Comparison of ENCODE assay signal across 9 cellular contexts in the genomic region with DNA sequence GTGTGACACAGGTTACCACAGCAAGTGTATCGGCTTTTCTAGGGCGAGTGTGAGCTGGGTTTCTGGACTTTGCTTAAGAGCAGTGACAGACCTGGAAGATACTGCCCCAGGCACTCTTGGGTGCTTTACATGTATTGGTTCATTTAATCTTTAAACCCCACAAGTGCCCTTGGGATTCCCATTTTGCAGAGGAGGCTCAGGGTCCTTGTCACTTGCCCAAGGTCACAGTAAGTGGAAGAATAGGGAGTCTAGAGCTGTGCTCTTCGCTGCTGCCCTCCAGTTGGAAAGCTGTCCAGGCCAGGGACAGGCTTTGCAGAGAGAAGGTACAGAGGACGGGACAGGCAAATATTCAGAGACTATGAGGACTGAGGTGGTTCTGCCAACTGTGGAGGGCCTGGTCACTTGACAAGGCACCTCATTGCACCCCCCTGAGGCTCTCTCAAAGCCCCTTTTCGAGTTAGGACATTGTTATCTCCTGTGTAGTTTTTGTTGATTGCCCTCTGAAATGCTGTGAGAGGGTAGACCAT. TPM values are rescaled to one million over a fixed set of nuclear protein-coding genes. Genes with fewer than 3 reads are reported as not detected.
DNase-seq lines count a peak whose midpoint lies in the region; ATAC-seq and TF ChIP-seq lines count a peak whose summit lies in the region.
"Had no signal": no experiment of that assay in that cellular context is flagged by ENCODE, and none has a peak within 500 bp of the region (broad histone marks: within the 10 kb centered on the region; RNA-seq: fewer than 3 reads in every experiment).

No MANE protein-coding gene starts in this region.

- peak overlapping the region; percentile 76 for H3K27ac ChIP-seq in HCT116 (ENCODE audit: low read depth, low read length)
- peak overlapping the region; percentile 77 for H3K27ac ChIP-seq in stomach smooth muscle (ENCODE audit: low read length)
- no peak overlapping the region for H3K27ac ChIP-seq in GM23248

- no peak for ATAC-seq in HCT116
- no peak for ATAC-seq in T-helper 17 cell

- WGBS in GM23248 (ENCODE audit: low coverage in 1 of 2, low lambda C conversion rate in 2 of 2, missing lambda C conversion rate in 2 of 2), 2 experiments, result 87 to 91% methylated on average over 5 of the region's 5 CpGs

- H3K4me3 Mint-ChIP-seq in T-helper 17 cell, result no peak overlapping the region
- H3K4me3 Mint-ChIP-seq in glutamatergic neuron (ENCODE audit: unreplicated experiment), result no peak overlapping the region

- CTCF ChIA-PET in HCT116 (lab: Charles Lee), result interaction anchor here (2.5 kb wide), 1 partner anchor 22 kb away, joined by 10 read pairs; no protein-coding TSS in a partner anchor

- H3K9me3 Mint-ChIP-seq in glutamatergic neuron (ENCODE audit: unreplicated experiment), result no peaks in the 10 kb centered on the region

- in situ Hi-C loops in GM23248 (cut with MboI), result no loop called here

- 0 out of 2 replicates have a peak overlapping the region, but pooled peaks have one; percentile 47 for H3K9ac ChIP-seq in HCT116 (ENCODE audit: low read length)
- H3K9ac ChIP-seq in stomach smooth muscle (ENCODE audit: low read length in 2 of 2), result no peak overlapping the region
- H3K9ac ChIP-seq in GM23248, result no peak overlapping the region

- peaks cover 2% of the 10 kb centered on the region for H3K36me3 Mint-ChIP-seq in T-helper 17 cell (ENCODE audit: low read depth)
- H3K36me3 Mint-ChIP-seq in glutamatergic neuron (ENCODE audit: unreplicated experiment), result no peaks in the 10 kb centered on the region

- intact Hi-C loops in HCT116 (cut with micrococcal nuclease), result no loop called here

- no peak overlapping the region for H2AFZ ChIP-seq in HCT116 (ENCODE audit: low read depth, low read length, poor library complexity, severe bottlenecking)
- no peak overlapping the region for H2AFZ ChIP-seq in GM23248

- peaks cover 82% of the 10 kb centered on the region for H3K79me2 ChIP-seq in HCT116 (ENCODE audit: insufficient read depth, low read length)
- peaks cover 63% of the 10 kb centered on the region for H3K79me2 ChIP-seq in GM23248 (ENCODE audit: insufficient read depth)

- no peak overlapping the region for H3K4me3 ChIP-seq in HCT116 (replicated peaks in 1 of 2; ENCODE audit: low read depth in 1 of 2, low read length in 2 of 2)
- H3K4me3 ChIP-seq in stomach smooth muscle (ENCODE audit: low read length in 2 of 2), result no peak overlapping the region
- H3K4me3 ChIP-seq in GM23248, result no peak overlapping the region

- H3K27me3 Mint-ChIP-seq in T-helper 17 cell, result no peaks in the 10 kb centered on the region
- no peaks in the 10 kb centered on the region for H3K27me3 Mint-ChIP-seq in glutamatergic neuron (ENCODE audit: unreplicated experiment)

- no peak for DNase-seq in HCT116 (ENCODE audit: low read depth, low spot score)
- no peak for DNase-seq in T-helper 17 cell
- no peak for DNase-seq in glutamatergic neuron
- no peak for DNase-seq in NCI-H1092 (lab: John Stamatoyannopoulos, UW)
- no peak for DNase-seq in 8988T
- DNase-seq in GM23248, result no peak
- DNase-seq: NCI-H2171 treated with DMSO at 0.1 percent for 48 hours; stimulated activated CD4-positive, alpha-beta T cell treated with anti-CD3 and anti-CD28 coated beads, Interleukin-15, amount 100 ng/mL, for 24 hours had no signal

- no peak for TF ChIP-seq RAD21 in HCT116 (IDR thresholded peaks at IDR 0.05; ENCODE audit: low read depth)

- H3K27me3 ChIP-seq in HCT116 (ENCODE audit: insufficient read depth, low read length), result no peaks in the 10 kb centered on the region
- H3K27me3 ChIP-seq in stomach smooth muscle (ENCODE audit: control insufficient read depth in 1 of 2, insufficient read depth in 2 of 2, low read length in 2 of 2), result no peaks in the 10 kb centered on the region
- H3K27me3 ChIP-seq in GM23248 (replicated peaks; ENCODE audit: insufficient read depth), result no peaks in the 10 kb centered on the region

- H3K9me3 ChIP-seq in HCT116 (ENCODE audit: control insufficient read depth in 1 of 2, insufficient read depth in 1 of 2, low read depth in 1 of 2, low read length in 2 of 2) (no peaks in the 10 kb centered on the region), T-helper 17 cell (ENCODE audit: control insufficient read depth, low read length, poor library complexity, severe bottlenecking) (no peaks in the 10 kb centered on the region), stomach smooth muscle (ENCODE audit: control insufficient read depth in 2 of 2, low read length in 2 of 2) (no peaks in the 10 kb centered on the region), GM23248 (ENCODE audit: low read depth) (no peaks in the 10 kb centered on the region)

- H3K4me1 Mint-ChIP-seq in T-helper 17 cell (peaks cover 37% of the 10 kb centered on the region), glutamatergic neuron (ENCODE audit: low read depth, unreplicated experiment) (peaks cover 14% of the 10 kb centered on the region)

- H4K20me1 ChIP-seq in HCT116 (ENCODE audit: insufficient read depth) (peaks cover 13% of the 10 kb centered on the region; the same call in 1 of the 2 replicates), GM23248 (ENCODE audit: insufficient read depth) (no peaks in the 10 kb centered on the region)

- RAD21 ChIA-PET in HCT116 (lab: Charles Lee; ENCODE audit: low non-redundant PET in 1 of 2, low total read pairs in 2 of 2, uncharacterized antibody in 2 of 2, unreplicated experiment in 2 of 2), result no interaction called here

- peaks cover 23% of the 10 kb centered on the region for H3F3A ChIP-seq in GM23248 (ENCODE audit: insufficient read depth)

- H3K9me2 ChIP-seq in HCT116 (ENCODE audit: insufficient read depth), result no peaks in the 10 kb centered on the region
- no peaks in the 10 kb centered on the region for H3K9me2 ChIP-seq in GM23248 (ENCODE audit: insufficient read depth)

- peak overlapping the region; percentile 96 for H3K27ac Mint-ChIP-seq in T-helper 17 cell
- peak overlapping the region; percentile 72 for H3K27ac Mint-ChIP-seq in glutamatergic neuron (ENCODE audit: unreplicated experiment)

- H3K4me2 ChIP-seq in HCT116 (ENCODE audit: low read length), result peak overlapping the region; percentile 62
- H3K4me2 ChIP-seq in GM23248 (ENCODE audit: unreplicated experiment), result no peak overlapping the region

- H3K36me3 ChIP-seq in HCT116 (ENCODE audit: control insufficient read depth in 1 of 2, insufficient read depth in 2 of 2, low read length in 2 of 2) (peaks cover 2 to 9% of the 10 kb centered on the region in 2 experiments; a peak in 3 of 4 replicates), stomach smooth muscle (ENCODE audit: control insufficient read depth in 2 of 2, insufficient read depth in 2 of 2, low read length in 2 of 2) (peaks cover 0 to 4% of the 10 kb centered on the region in 2 donors), GM23248 (ENCODE audit: low read depth) (peaks cover 4% of the 10 kb centered on the region; the same call in 1 of the 2 replicates)

- TF ChIP-seq CTCF in HCT116 (IDR thresholded peaks at IDR 0.05 in 2 of 3, conservative IDR thresholded peaks at IDR 0.05 in 1 of 3; ENCODE audit: borderline replicate concordance in 1 of 3, insufficient read depth in 1 of 3, low read depth in 2 of 3, low read length in 2 of 3), result no peak
- TF ChIP-seq CTCF in glutamatergic neuron (IDR thresholded peaks at IDR 0.05; ENCODE audit: partially characterized antibody, unreplicated experiment), result no peak

- no peak for TF ChIP-seq POLR2A in HCT116 (IDR thresholded peaks at IDR 0.05; ENCODE audit: borderline replicate concordance, extremely low read depth, insufficient read depth, insufficient read length)

- POLR2A ChIA-PET in HCT116 (lab: Charles Lee), result no interaction called here

- peaks cover 88 to 89% of the 10 kb centered on the region in 2 experiments for H3K4me1 ChIP-seq in HCT116 (ENCODE audit: control insufficient read depth in 1 of 2, insufficient read depth in 2 of 2, low read length in 2 of 2)
- peaks cover 51% of the 10 kb centered on the region for H3K4me1 ChIP-seq in stomach smooth muscle (ENCODE audit: control insufficient read depth, insufficient read depth, low read length)
- peaks cover 19% of the 10 kb centered on the region for H3K4me1 ChIP-seq in GM23248 (ENCODE audit: insufficient read depth)

- BruUV-seq in HCT116 (replicated peaks; lab: Mats Ljungman, UMichigan), result no TSS peak

TF ChIP-seq in HCT116, 20 proteins besides CTCF, POLR2A, EP300 and RAD21 (continues in another document):
- TF ChIP-seq, protein P1, sequence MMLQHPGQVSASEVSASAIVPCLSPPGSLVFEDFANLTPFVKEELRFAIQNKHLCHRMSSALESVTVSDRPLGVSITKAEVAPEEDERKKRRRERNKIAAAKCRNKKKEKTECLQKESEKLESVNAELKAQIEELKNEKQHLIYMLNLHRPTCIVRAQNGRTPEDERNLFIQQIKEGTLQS (IDR thresholded peaks at IDR 0.05), result no peak
- TF ChIP-seq SRF (IDR thresholded peaks at IDR 0.05; ENCODE audit: low read depth) (no peak), SP1 (IDR thresholded peaks at IDR 0.05; ENCODE audit: low read depth) (no peak)

RNA-seq across cellular contexts. Expression of a gene that starts 42.4 kb away (rescaled TPM):
- total RNA-seq in HCT116 (2021; ENCODE audit: unreplicated experiment), result 45.0 TPM
- 25.7 and 27.3 TPM in 2 replicates for polyA plus RNA-seq in HCT116 (2012)
- total RNA-seq in T-helper 17 cell, result 10 to 100 TPM; 32.4 to 40.2 TPM
- 37.0 TPM for total RNA-seq in glutamatergic neuron (ENCODE audit: unreplicated experiment)
- total RNA-seq in GM23248 (2014; rRNA removed; shearing (Covaris generic)), result 11.9 and 14.6 TPM in 2 replicates
- 6.2 and 6.3 TPM in 2 replicates for polyA plus RNA-seq in GM23248 (2016; fragmentation: Nextera tagmentation; extraction: Ambion mirVana)

RNA-seq across cellular contexts. Expression of a gene that starts 57.9 kb away (rescaled TPM):
- total RNA-seq in HCT116 (2021; ENCODE audit: unreplicated experiment) (213 TPM), T-helper 17 cell (10 to 100 TPM; 36.2 to 37.0 TPM), glutamatergic neuron (ENCODE audit: unreplicated experiment) (79.9 TPM)
- 154 and 195 TPM in 2 replicates for polyA plus RNA-seq in HCT116 (2012)
- total RNA-seq in GM23248 (2014; rRNA removed; shearing (Covaris generic)), result 132 and 177 TPM in 2 replicates
- 143 and 154 TPM in 2 replicates for polyA plus RNA-seq in GM23248 (2016; fragmentation: Nextera tagmentation; extraction: Ambion mirVana)
